Comparison of ENCODE assay signal across 25 cellular contexts in the genomic region with DNA sequence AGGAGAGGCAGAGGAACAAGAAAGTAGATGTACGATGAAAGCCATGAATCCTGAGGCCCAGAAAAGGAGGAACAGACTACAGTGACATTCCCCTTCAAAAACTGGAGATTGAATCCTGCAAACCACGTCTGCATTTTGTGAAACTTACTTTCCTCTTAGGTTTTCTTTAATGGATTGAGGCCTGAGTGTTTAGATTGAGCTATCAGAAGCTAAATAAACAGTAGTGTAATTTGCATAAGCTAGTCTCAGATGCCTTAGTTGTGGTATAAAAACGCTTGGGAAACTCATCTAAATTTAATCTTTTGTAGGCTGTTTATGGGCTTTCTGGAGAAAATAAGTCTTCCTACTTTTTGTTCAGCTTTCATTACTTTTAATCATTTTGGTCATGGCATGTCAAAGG.
DNase-seq lines count a peak whose midpoint lies in the region; FAIRE-seq and TF ChIP-seq lines count a peak whose summit lies in the region.
"Had no signal": no experiment of that assay in that cellular context is flagged by ENCODE, and none has a peak within 500 bp of the region (broad histone marks: within the 10 kb centered on the region; RNA-seq: fewer than 3 reads in every experiment).

No MANE protein-coding gene starts in this region.

- no peaks in the 10 kb centered on the region for H4K20me1 ChIP-seq in astrocyte (ENCODE audit: insufficient read depth, low read length)
- H4K20me1 ChIP-seq: BLaER1 treated with 17β-estradiol and CSF1 and Interleukin-3, amounts not matched to agents 10 nM and 100 nM had no signal

- H3K27me3 ChIP-seq in astrocyte (ENCODE audit: insufficient read depth, low read length) = no peaks in the 10 kb centered on the region
- H3K27me3 ChIP-seq: BLaER1 treated with 17β-estradiol and CSF1 and Interleukin-3, amounts not matched to agents 10 nM and 100 nM had no signal

- H3K79me2 ChIP-seq in astrocyte (ENCODE audit: insufficient read depth, low read length) = no peaks in the 10 kb centered on the region

- H3K36me3 Mint-ChIP-seq in astrocyte (ENCODE audit: low read depth, unreplicated experiment) = no peaks in the 10 kb centered on the region
- no peaks in the 10 kb centered on the region for H3K36me3 Mint-ChIP-seq in neural crest cell (ENCODE audit: low read depth)
- H3K36me3 Mint-ChIP-seq: CD4-positive, alpha-beta memory T cell had no signal

- peaks cover 8% of the 10 kb centered on the region for H3K4me1 ChIP-seq in astrocyte (ENCODE audit: insufficient read depth, low read length)
- H3K4me1 ChIP-seq: Caco-2 had no signal

- TF ChIP-seq CTCF in astrocyte (IDR thresholded peaks at IDR 0.05; ENCODE audit: insufficient read depth, low read depth, low read length) (no peak), neural crest cell (conservative IDR thresholded peaks at IDR 0.05) (no peak)

- H3K4me3 Mint-ChIP-seq in astrocyte (ENCODE audit: unreplicated experiment) = no peak overlapping the region
- H3K4me3 Mint-ChIP-seq in neural crest cell = no peak overlapping the region
- H3K4me3 Mint-ChIP-seq: CD4-positive, alpha-beta memory T cell; H9 had no signal

- H3K4me1 Mint-ChIP-seq in astrocyte (ENCODE audit: low read depth, unreplicated experiment) = peaks cover 14% of the 10 kb centered on the region
- peaks cover 14% of the 10 kb centered on the region for H3K4me1 Mint-ChIP-seq in neural crest cell
- H3K4me1 Mint-ChIP-seq: CD4-positive, alpha-beta memory T cell had no signal

- H3K9me3 Mint-ChIP-seq in astrocyte (ENCODE audit: unreplicated experiment) = peaks cover 1% of the 10 kb centered on the region
- H3K9me3 Mint-ChIP-seq in neural crest cell = no peaks in the 10 kb centered on the region
- H3K9me3 Mint-ChIP-seq: CD4-positive, alpha-beta memory T cell; H9 had no signal

- DNase-seq in H4 (ENCODE audit: low spot score) = peak; percentile 83
- DNase-seq in MV-4-11 (lab: John Stamatoyannopoulos, UW) = peak; percentile 15
- DNase-seq in astrocyte (ENCODE audit: low read depth) = peak; percentile 12
- no peak for DNase-seq in neural crest cell (ENCODE audit: low read depth, low spot score)
- DNase-seq in cerebellar cortex (ENCODE audit: low spot score) = no peak
- no peak for DNase-seq in stimulated activated naive CD4-positive, alpha-beta T cell treated with Interleukin-2 at 50 U/mL for 16 hours (lab: John Stamatoyannopoulos, UW)
- no peak for DNase-seq in hypothalamus (lab: John Stamatoyannopoulos, UW)
- DNase-seq: Caco-2; CD4-positive, alpha-beta memory T cell; EL; GDM1; H9; NCI-H1092 treated with DMSO at 0.1 percent for 48 hours; NCI-H1436; NCI-H187; NCI-H2171 treated with DMSO at 0.1 percent for 48 hours; NCI-H345; NCI-H524; NCI-H82; NK-92 treated with Interleukin-12 subunit alpha and Interleukin-12 subunit beta, amount 100 ng/mL, for 24 hours; PC-3 had no signal

- no peak overlapping the region for H3K27ac ChIP-seq in astrocyte (ENCODE audit: low read depth, low read length)
- H3K27ac ChIP-seq: HL-60 had no signal

- H3K27ac Mint-ChIP-seq in astrocyte (ENCODE audit: unreplicated experiment) (no peak overlapping the region), neural crest cell (ENCODE audit: unreplicated experiment) (peak overlapping the region; percentile 0)
- H3K27ac Mint-ChIP-seq: CD4-positive, alpha-beta memory T cell had no signal

- no peaks in the 10 kb centered on the region for H3K36me3 ChIP-seq in astrocyte (ENCODE audit: insufficient read depth, low read length)
- H3K36me3 ChIP-seq: BLaER1 treated with 17β-estradiol and CSF1 and Interleukin-3, amounts not matched to agents 10 nM and 100 nM had no signal

- no peaks in the 10 kb centered on the region for H3K27me3 Mint-ChIP-seq in astrocyte (ENCODE audit: low read depth, unreplicated experiment)
- no peaks in the 10 kb centered on the region for H3K27me3 Mint-ChIP-seq in neural crest cell (ENCODE audit: low read depth)

- no peak overlapping the region for H2AFZ ChIP-seq in astrocyte (ENCODE audit: low read depth, low read length)

- no peak for FAIRE-seq in astrocyte (lab: Jason Lieb, UNC)
- FAIRE-seq: A204.1, GM12878 had no signal

- no peak overlapping the region for H3K9ac ChIP-seq in astrocyte (ENCODE audit: low read length)
- H3K9ac ChIP-seq: BLaER1 treated with 17β-estradiol and CSF1 and Interleukin-3, amounts not matched to agents 10 nM and 100 nM had no signal

- no peak overlapping the region for H3K4me3 ChIP-seq in astrocyte (ENCODE audit: insufficient read depth, low read depth, low read length)
- H3K4me3 ChIP-seq: BLaER1 treated with 17β-estradiol and CSF1 and Interleukin-3, amounts not matched to agents 10 nM and 100 nM; GM12878 had no signal

- no peak overlapping the region for H3K4me2 ChIP-seq in astrocyte (ENCODE audit: low read length)

- no peaks in the 10 kb centered on the region for H3K9me3 ChIP-seq in astrocyte (ENCODE audit: insufficient read depth, low read depth, low read length)
- H3K9me3 ChIP-seq: BLaER1 treated with 17β-estradiol and CSF1 and Interleukin-3, amounts not matched to agents 10 nM and 100 nM; Caco-2 had no signal

Comparison
In these comparisons a context has a peak if more than half of its experiments do, and no peak if none do; other contexts are left out.
1. DNase-seq: peak in H4 (single experiment), MV-4-11 (single experiment) and astrocyte (single experiment); none in neural crest cell (single experiment), cerebellar cortex (single experiment), stimulated activated naive CD4-positive, alpha-beta T cell treated with Interleukin-2 at 50 U/mL for 16 hours (single experiment) and hypothalamus (0 of 51).